In genomic region chr3:25071846-25072245, GRCh38 we compare ENCODE assay signal across 35 cellular contexts.
"Had no signal": no experiment of that assay in that cellular context is flagged by ENCODE, and none has a peak within 500 bp of the region (broad histone marks: within the 10 kb centered on the region; RNA-seq: fewer than 3 reads in every experiment).

No MANE protein-coding gene starts in this region.

- H3K9ac ChIP-seq: KMS-11 had no signal

- H3K27me3 ChIP-seq: MG63 had no signal

- H3K36me3 ChIP-seq: MG63 had no signal

- H3K4me2 ChIP-seq: KMS-11 had no signal

- H3K27ac ChIP-seq: KMS-11 had no signal

- DNase-seq: Karpas-422, Kasumi-1, MG63, MM.1S, MV-4-11, NCI-H1048, NCI-H1092, NCI-H1092 treated with DMSO at 0.1 percent for 48 hours, NCI-H1105, NCI-H1105 treated with DMSO at 0.1 percent for 48 hours, NCI-H1417, NCI-H1417 treated with DMSO at 0.1 percent for 48 hours, NCI-H1436, NCI-H1436 treated with DMSO at 0.1 percent for 48 hours, NCI-H146, NCI-H1694, NCI-H1694 treated with DMSO at 0.1 percent for 48 hours, NCI-H187, NCI-H187 treated with DMSO at 0.1 percent for 48 hours, NCI-H1930, NCI-H2029, NCI-H2029 treated with DMSO at 0.1 percent for 48 hours, NCI-H2081, NCI-H2081 treated with DMSO at 0.1 percent for 48 hours, NCI-H2107, NCI-H2171, NCI-H2171 treated with DMSO at 0.1 percent for 48 hours, NCI-H2227 treated with DMSO at 0.1 percent for 48 hours, NCI-H226, NCI-H345, NCI-H446, NCI-H446 treated with DMSO at 0.1 percent for 48 hours, NCI-H510A, NCI-H510A treated with DMSO at 0.1 percent for 48 hours had no signal

- H3K9me3 ChIP-seq: MG63 had no signal

- H3K4me3 ChIP-seq: MG63 had no signal
